In genomic region chr12:89236237-89236636, GRCh38 we compare ENCODE assay signal across 12 cellular contexts.
DNase-seq lines count a peak whose midpoint lies in the region; ATAC-seq and TF ChIP-seq lines count a peak whose summit lies in the region.
"Had no signal": no experiment of that assay in that cellular context is flagged by ENCODE, and none has a peak within 500 bp of the region (broad histone marks: within the 10 kb centered on the region; RNA-seq: fewer than 3 reads in every experiment).

No MANE protein-coding gene starts in this region.

- H3K27me3 ChIP-seq in PC-9 (ENCODE audit: insufficient read depth, low read depth) (no peaks in the 10 kb centered on the region), right cardiac atrium (ENCODE audit: control insufficient read depth, insufficient read depth) (no peaks in the 10 kb centered on the region)
- H3K27me3 ChIP-seq: cardiac muscle cell had no signal

- H3K27ac ChIP-seq in PC-9 (peak overlapping the region; percentile 87), epithelial cell of prostate (peak overlapping the region; percentile 94), right cardiac atrium (ENCODE audit: low read length) (no peak overlapping the region)
- H3K27ac ChIP-seq: cardiac muscle cell had no signal

- peaks cover 89% of the 10 kb centered on the region for H3K4me1 Mint-ChIP-seq in activated naive CD4-positive, alpha-beta T cell treated with anti-CD3 and anti-CD28 coated beads, Interleukin-2, amount 10 ng/mL, durations not matched to agents 7 days and 5 days

- peak overlapping the region; percentile 70 for H3K4me2 ChIP-seq in PC-9

- peaks cover 35% of the 10 kb centered on the region for H3K36me3 Mint-ChIP-seq in activated naive CD4-positive, alpha-beta T cell treated with anti-CD3 and anti-CD28 coated beads, Interleukin-2, amount 10 ng/mL, durations not matched to agents 7 days and 5 days

- H3K4me3 ChIP-seq in PC-9: no peak overlapping the region
- H3K4me3 ChIP-seq in skeletal muscle cell (ENCODE audit: low read depth, low read length): no peak overlapping the region
- H3K4me3 ChIP-seq in right cardiac atrium (ENCODE audit: low read length): no peak overlapping the region
- H3K4me3 ChIP-seq: cardiac muscle cell had no signal

- no peak overlapping the region for H3K4me3 Mint-ChIP-seq in activated naive CD4-positive, alpha-beta T cell treated with anti-CD3 and anti-CD28 coated beads, Interleukin-2, amount 10 ng/mL, durations not matched to agents 7 days and 5 days
- H3K4me3 Mint-ChIP-seq: activated B cell treated with CpG ODN at 0.5 μM for 24 hours had no signal

- BruUV-seq in PC-9 (replicated peaks; lab: Mats Ljungman, UMichigan): no TSS peak

- H3F3A ChIP-seq in PC-9 (ENCODE audit: insufficient read depth, low read depth): peaks cover 22% of the 10 kb centered on the region

- H3K9me2 ChIP-seq in PC-9 (ENCODE audit: insufficient read depth): no peaks in the 10 kb centered on the region

- WGBS in right cardiac atrium: 52% methylated on average over 1 of the region's 1 CpG

- no peaks in the 10 kb centered on the region for H3K27me3 Mint-ChIP-seq in activated naive CD4-positive, alpha-beta T cell treated with anti-CD3 and anti-CD28 coated beads, Interleukin-2, amount 10 ng/mL, durations not matched to agents 7 days and 5 days
- H3K27me3 Mint-ChIP-seq: stimulated activated naive CD8-positive, alpha-beta T cell treated with anti-CD3 and anti-CD28 coated beads, Interleukin-15, amount 100 ng/mL, for 72 hours had no signal

- intact Hi-C loops in PC-9 (cut with micrococcal nuclease; ENCODE audit: unreplicated experiment) (no loop called here), right cardiac atrium (cut with DNase I) (loop anchor here in 1 of 4 donors (10.0 kb wide), 1 partner anchor 109 kb away; no protein-coding TSS in a partner anchor)

- H3K36me3 ChIP-seq in PC-9 (ENCODE audit: low read depth): no peaks in the 10 kb centered on the region
- H3K36me3 ChIP-seq: cardiac muscle cell had no signal

- 0 out of 2 replicates have a peak overlapping the region, but pooled peaks have one; percentile 19 for H2AFZ ChIP-seq in PC-9

- no peak for TF ChIP-seq CTCF in PC-9 (conservative IDR thresholded peaks at IDR 0.05)

- H3K79me2 ChIP-seq in PC-9 (ENCODE audit: low read depth): no peaks in the 10 kb centered on the region

- H3K9me3 Mint-ChIP-seq in activated naive CD4-positive, alpha-beta T cell treated with anti-CD3 and anti-CD28 coated beads, Interleukin-2, amount 10 ng/mL, durations not matched to agents 7 days and 5 days: peaks cover 26% of the 10 kb centered on the region
- H3K9me3 Mint-ChIP-seq: activated B cell treated with CpG ODN at 0.5 μM for 24 hours had no signal

- peaks cover 16% of the 10 kb centered on the region for H3K9me3 ChIP-seq in PC-9 (ENCODE audit: insufficient read depth, low read depth)
- H3K9me3 ChIP-seq in right cardiac atrium (ENCODE audit: control insufficient read depth, low read length): no peaks in the 10 kb centered on the region

- POLR2A ChIA-PET in PC-9 (lab: Charles Lee; ENCODE audit: unreplicated experiment): no interaction called here

- peak overlapping the region; percentile 89 for H3K27ac Mint-ChIP-seq in activated naive CD4-positive, alpha-beta T cell treated with anti-CD3 and anti-CD28 coated beads, Interleukin-2, amount 10 ng/mL, durations not matched to agents 7 days and 5 days
- H3K27ac Mint-ChIP-seq: activated B cell treated with CpG ODN at 0.5 μM for 24 hours had no signal

- peaks cover 37% of the 10 kb centered on the region for H3K4me1 ChIP-seq in PC-9 (replicated peaks; ENCODE audit: insufficient read depth)
- peaks cover 6% of the 10 kb centered on the region for H3K4me1 ChIP-seq in right cardiac atrium (ENCODE audit: control insufficient read depth, insufficient read depth, low read length)

- H4K20me1 ChIP-seq in PC-9 (ENCODE audit: insufficient read depth): no peaks in the 10 kb centered on the region

- no peak for DNase-seq in activated naive CD4-positive, alpha-beta T cell treated with anti-CD3 and anti-CD28 coated beads, Interleukin-2, amount 10 ng/mL, durations not matched to agents 7 days and 5 days
- no peak for DNase-seq in activated naive CD4-positive, alpha-beta T cell treated with anti-CD3 and anti-CD28 coated beads, Interleukin-2, amount 50 U/mL, for 16 hours
- DNase-seq in PC-9 (no peak), epithelial cell of prostate (ENCODE audit: low read depth, low spot score) (no peak), skeletal muscle cell (ENCODE audit: low read depth) (peak; percentile 56), right cardiac atrium (no peak), medulla oblongata (ENCODE audit: extremely low spot score) (no peak)
- DNase-seq: activated B cell treated with CpG ODN at 0.5 μM for 24 hours; NCI-H1930; stimulated activated naive CD8-positive, alpha-beta T cell treated with anti-CD3 and anti-CD28 coated beads, Interleukin-15, amount 100 ng/mL, for 72 hours had no signal

- CTCF ChIA-PET in activated naive CD4-positive, alpha-beta T cell treated with anti-CD3 and anti-CD28 coated beads, Interleukin-2, amount 10 ng/mL, durations not matched to agents 7 days and 5 days (lab: Charles Lee): interaction anchor here (0.8 to 1.8 kb wide), 3 partner anchors 8 to 230 kb away, joined by 4 read pairs; no protein-coding TSS in a partner anchor
- CTCF ChIA-PET in PC-9 (lab: Charles Lee): no interaction called here

- ATAC-seq in GM21723 (IDR thresholded peaks at IDR 0.05; ENCODE audit: unreplicated experiment) (no peak), right cardiac atrium (no peak)
- ATAC-seq: stimulated activated naive CD8-positive, alpha-beta T cell treated with anti-CD3 and anti-CD28 coated beads, Interleukin-15, amount 100 ng/mL, for 72 hours had no signal
